Comparison of ENCODE assay signal across 1 cellular context in the genomic region with DNA sequence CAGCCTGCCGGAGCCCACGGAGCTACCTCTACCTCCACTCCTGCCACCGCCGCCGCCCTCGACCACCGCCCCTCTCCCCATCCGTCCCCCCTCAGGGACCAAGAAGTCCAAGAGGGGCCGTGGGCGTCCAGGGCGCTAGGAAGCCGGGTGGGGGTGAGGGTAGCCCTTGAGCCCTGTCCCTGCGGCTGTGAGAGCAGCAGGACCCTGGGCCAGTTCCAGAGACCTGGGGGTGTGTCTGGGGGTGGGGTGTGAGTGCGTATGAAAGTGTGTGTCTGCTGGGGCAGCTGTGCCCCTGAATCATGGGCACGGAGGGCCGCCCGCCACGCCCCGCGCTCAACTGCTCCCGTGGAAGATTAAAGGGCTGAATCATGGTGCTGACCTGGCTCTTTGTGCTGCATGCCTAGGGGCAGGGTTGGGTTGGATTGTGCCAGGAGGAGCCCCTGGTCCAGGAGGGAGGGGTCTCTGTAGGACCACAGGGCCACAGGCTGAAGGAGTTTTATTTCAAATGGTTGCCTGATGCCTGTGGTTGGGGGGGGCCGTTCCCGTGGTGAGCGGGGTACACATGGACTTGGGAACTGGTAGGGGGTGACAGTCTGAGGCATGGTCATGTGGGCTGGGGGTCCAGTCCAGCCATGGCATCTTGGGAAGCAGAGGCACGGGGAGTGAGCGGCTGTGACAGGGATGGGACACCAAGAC.
TF ChIP-seq lines count a peak whose summit lies in the region.

No MANE protein-coding gene starts in this region.

TF ChIP-seq in K562, 482 proteins besides CTCF, POLR2A, EP300 and RAD21:
- TF ChIP-seq MTF1 (CRISPR knock-in tag; IDR thresholded peaks at IDR 0.05; ENCODE audit: borderline replicate concordance) (no peak), ZNF644 (tag; IDR thresholded peaks at IDR 0.05; ENCODE audit: low read depth) (no peak), KLF6 (CRISPR knock-in tag; IDR thresholded peaks at IDR 0.05; ENCODE audit: borderline replicate concordance) (no peak), HMG20A (CRISPR knock-in tag; conservative IDR thresholded peaks at IDR 0.05) (no peak), RBFOX2 (IDR thresholded peaks at IDR 0.05; ENCODE audit: low read depth, low read length) (peak; percentile 21), RBM25 (IDR thresholded peaks at IDR 0.05; ENCODE audit: low read depth, low read length, severe bottlenecking) (no peak), PHF20 (IDR thresholded peaks at IDR 0.05; ENCODE audit: partially characterized antibody) (no peak), ZNF77 (CRISPR knock-in tag; IDR thresholded peaks at IDR 0.05) (no peak), TGIF2 (CRISPR knock-in tag; IDR thresholded peaks at IDR 0.05) (no peak), CHD7 (IDR thresholded peaks at IDR 0.05; ENCODE audit: low read depth, low read length) (no peak), KAT7 (CRISPR knock-in tag; IDR thresholded peaks at IDR 0.05; ENCODE audit: borderline replicate concordance) (no peak), MAFG (tag; conservative IDR thresholded peaks at IDR 0.05) (no peak), THAP12 (CRISPR knock-in tag; IDR thresholded peaks at IDR 0.05) (no peak), SMARCC2 (IDR thresholded peaks at IDR 0.05; ENCODE audit: low read depth) (no peak), CREB1 (IDR thresholded peaks at IDR 0.05) (no peak), CREB1 (CRISPR knock-in tag; IDR thresholded peaks at IDR 0.05) (no peak), ZNF785 (CRISPR knock-in tag; IDR thresholded peaks at IDR 0.05) (no peak), TCF3 (CRISPR knock-in tag; IDR thresholded peaks at IDR 0.05) (no peak), NR3C1 (CRISPR knock-in tag; IDR thresholded peaks at IDR 0.05) (0 out of 2 replicates have a peak, but pooled peaks have one; percentile 24), POLR2G (IDR thresholded peaks at IDR 0.05; ENCODE audit: low read depth, low read length) (0 out of 2 replicates have a peak, but pooled peaks have one; percentile 6), GTF2F1 (IDR thresholded peaks at IDR 0.05; ENCODE audit: low read depth, low read length) (no peak), TOE1 (IDR thresholded peaks at IDR 0.05; ENCODE audit: borderline replicate concordance) (no peak), TOE1 (CRISPR knock-in tag; IDR thresholded peaks at IDR 0.05; ENCODE audit: borderline replicate concordance, low read depth) (no peak), TARDBP (IDR thresholded peaks at IDR 0.05) (no peak), PPARD (CRISPR knock-in tag; IDR thresholded peaks at IDR 0.05) (no peak), RUNX1 (IDR thresholded peaks at IDR 0.05; ENCODE audit: low read depth) (no peak), ETV6 (IDR thresholded peaks at IDR 0.05; ENCODE audit: borderline replicate concordance in 1 of 2, low read depth in 2 of 2, low read length in 1 of 2) (no peak), ETV6 (CRISPR knock-in tag; IDR thresholded peaks at IDR 0.05; ENCODE audit: borderline replicate concordance) (no peak), HDGF (IDR thresholded peaks at IDR 0.05) (no peak), PHF8 (IDR thresholded peaks at IDR 0.05; ENCODE audit: borderline replicate concordance, low read length) (no peak), SIX5 (IDR thresholded peaks at IDR 0.05; ENCODE audit: borderline replicate concordance in 1 of 2, insufficient read depth in 1 of 2, low read depth in 1 of 2, low read length in 2 of 2) (no peak), NRF1 (conservative IDR thresholded peaks at IDR 0.05 in 1 of 2, IDR thresholded peaks at IDR 0.05 in 1 of 2) (no peak), RBM17 (IDR thresholded peaks at IDR 0.05; ENCODE audit: borderline replicate concordance, low read depth, low read length) (no peak), BHLHE40 (IDR thresholded peaks at IDR 0.05; ENCODE audit: low read length) (no peak), KLF16 (IDR thresholded peaks at IDR 0.05) (no peak)
- TF ChIP-seq, protein P1, sequence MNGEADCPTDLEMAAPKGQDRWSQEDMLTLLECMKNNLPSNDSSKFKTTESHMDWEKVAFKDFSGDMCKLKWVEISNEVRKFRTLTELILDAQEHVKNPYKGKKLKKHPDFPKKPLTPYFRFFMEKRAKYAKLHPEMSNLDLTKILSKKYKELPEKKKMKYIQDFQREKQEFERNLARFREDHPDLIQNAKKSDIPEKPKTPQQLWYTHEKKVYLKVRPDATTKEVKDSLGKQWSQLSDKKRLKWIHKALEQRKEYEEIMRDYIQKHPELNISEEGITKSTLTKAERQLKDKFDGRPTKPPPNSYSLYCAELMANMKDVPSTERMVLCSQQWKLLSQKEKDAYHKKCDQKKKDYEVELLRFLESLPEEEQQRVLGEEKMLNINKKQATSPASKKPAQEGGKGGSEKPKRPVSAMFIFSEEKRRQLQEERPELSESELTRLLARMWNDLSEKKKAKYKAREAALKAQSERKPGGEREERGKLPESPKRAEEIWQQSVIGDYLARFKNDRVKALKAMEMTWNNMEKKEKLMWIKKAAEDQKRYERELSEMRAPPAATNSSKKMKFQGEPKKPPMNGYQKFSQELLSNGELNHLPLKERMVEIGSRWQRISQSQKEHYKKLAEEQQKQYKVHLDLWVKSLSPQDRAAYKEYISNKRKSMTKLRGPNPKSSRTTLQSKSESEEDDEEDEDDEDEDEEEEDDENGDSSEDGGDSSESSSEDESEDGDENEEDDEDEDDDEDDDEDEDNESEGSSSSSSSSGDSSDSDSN (IDR thresholded peaks at IDR 0.05; ENCODE audit: borderline replicate concordance in 1 of 2, low read depth in 2 of 2, low read length in 2 of 2): no peak
- TF ChIP-seq, protein P2, sequence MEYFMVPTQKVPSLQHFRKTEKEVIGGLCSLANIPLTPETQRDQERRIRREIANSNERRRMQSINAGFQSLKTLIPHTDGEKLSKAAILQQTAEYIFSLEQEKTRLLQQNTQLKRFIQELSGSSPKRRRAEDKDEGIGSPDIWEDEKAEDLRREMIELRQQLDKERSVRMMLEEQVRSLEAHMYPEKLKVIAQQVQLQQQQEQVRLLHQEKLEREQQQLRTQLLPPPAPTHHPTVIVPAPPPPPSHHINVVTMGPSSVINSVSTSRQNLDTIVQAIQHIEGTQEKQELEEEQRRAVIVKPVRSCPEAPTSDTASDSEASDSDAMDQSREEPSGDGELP (CRISPR knock-in tag; IDR thresholded peaks at IDR 0.05; ENCODE audit: borderline replicate concordance): 0 out of 2 replicates have a peak, but pooled peaks have one; percentile 28
- TF ChIP-seq, protein P3, sequence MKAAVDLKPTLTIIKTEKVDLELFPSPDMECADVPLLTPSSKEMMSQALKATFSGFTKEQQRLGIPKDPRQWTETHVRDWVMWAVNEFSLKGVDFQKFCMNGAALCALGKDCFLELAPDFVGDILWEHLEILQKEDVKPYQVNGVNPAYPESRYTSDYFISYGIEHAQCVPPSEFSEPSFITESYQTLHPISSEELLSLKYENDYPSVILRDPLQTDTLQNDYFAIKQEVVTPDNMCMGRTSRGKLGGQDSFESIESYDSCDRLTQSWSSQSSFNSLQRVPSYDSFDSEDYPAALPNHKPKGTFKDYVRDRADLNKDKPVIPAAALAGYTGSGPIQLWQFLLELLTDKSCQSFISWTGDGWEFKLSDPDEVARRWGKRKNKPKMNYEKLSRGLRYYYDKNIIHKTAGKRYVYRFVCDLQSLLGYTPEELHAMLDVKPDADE (conservative IDR thresholded peaks at IDR 0.05; ENCODE audit: control insufficient read depth, low read depth, low read length): no peak
